In genomic region chr1:22702255-22702654, GRCh38 we compare ENCODE assay signal across 18 cellular contexts. TPM values are rescaled to one million over a fixed set of nuclear protein-coding genes. Genes with fewer than 3 reads are reported as not detected.
"Had no signal": no experiment of that assay in that cellular context is flagged by ENCODE, and none has a peak within 500 bp of the region (broad histone marks: within the 10 kb centered on the region; RNA-seq: fewer than 3 reads in every experiment).

No MANE protein-coding gene starts in this region.

- H3K9me3 Mint-ChIP-seq: activated naive CD8-positive, alpha-beta T cell treated with anti-CD3 and anti-CD28 coated beads for 36 hours; dendritic cell treated with granulocyte-macrophage colony-stimulating factor and Interleukin-4, amounts not matched to agents 40 ng/mL and 50 ng/mL, for 4 days; effector memory CD8-positive, alpha-beta T cell; mesothelial cell of epicardium; T-helper 2 cell treated with Interferon-gamma antibody and Interleukin-4, amounts not matched to agents 5 μg/mL and 100 μg/mL, for 36 hours had no signal

- H3K4me1 ChIP-seq: sigmoid colon had no signal

- H3K4me3 ChIP-seq: lung, sigmoid colon had no signal

- H3K27me3 ChIP-seq: sigmoid colon had no signal

- FAIRE-seq: islet of Langerhans, TTC549 had no signal

- H3K27ac Mint-ChIP-seq: activated naive CD8-positive, alpha-beta T cell treated with anti-CD3 and anti-CD28 coated beads for 36 hours; dendritic cell treated with granulocyte-macrophage colony-stimulating factor and Interleukin-4, amounts not matched to agents 40 ng/mL and 50 ng/mL, for 4 days; effector memory CD8-positive, alpha-beta T cell; mesothelial cell of epicardium; naive thymus-derived CD4-positive, alpha-beta T cell; stimulated activated naive B cell treated with anti-CD40 and anti-IgM and Interleukin-4, amounts not matched to agents 10 μg/mL and 1 μg/mL and 100 μg/mL, for 72 hours; T-helper 2 cell treated with Interferon-gamma antibody and Interleukin-4, amounts not matched to agents 5 μg/mL and 100 μg/mL, for 36 hours had no signal

- H3K36me3 ChIP-seq: sigmoid colon had no signal

- H3K4me3 Mint-ChIP-seq: activated naive CD8-positive, alpha-beta T cell treated with anti-CD3 and anti-CD28 coated beads for 36 hours; dendritic cell treated with granulocyte-macrophage colony-stimulating factor and Interleukin-4, amounts not matched to agents 40 ng/mL and 50 ng/mL, for 4 days; effector memory CD8-positive, alpha-beta T cell; mesothelial cell of epicardium; naive thymus-derived CD4-positive, alpha-beta T cell; stimulated activated naive B cell treated with anti-CD40 and anti-IgM and Interleukin-4, amounts not matched to agents 10 μg/mL and 1 μg/mL and 100 μg/mL, for 72 hours; T-helper 2 cell treated with Interferon-gamma antibody and Interleukin-4, amounts not matched to agents 5 μg/mL and 100 μg/mL, for 36 hours had no signal

- ATAC-seq: effector memory CD8-positive, alpha-beta T cell; left cardiac atrium; naive thymus-derived CD4-positive, alpha-beta T cell; stimulated activated naive B cell treated with anti-CD40 and anti-IgM and Interleukin-4, amounts not matched to agents 10 μg/mL and 1 μg/mL and 100 μg/mL, for 72 hours had no signal

- H3K36me3 Mint-ChIP-seq: activated naive CD8-positive, alpha-beta T cell treated with anti-CD3 and anti-CD28 coated beads for 36 hours; mesothelial cell of epicardium; naive thymus-derived CD4-positive, alpha-beta T cell; stimulated activated naive B cell treated with anti-CD40 and anti-IgM and Interleukin-4, amounts not matched to agents 10 μg/mL and 1 μg/mL and 100 μg/mL, for 72 hours had no signal

- H3K27ac ChIP-seq: epithelial cell of prostate, sigmoid colon had no signal

- H3K9me3 ChIP-seq: sigmoid colon had no signal

- DNase-seq: activated CD4-positive, alpha-beta T cell treated with anti-CD3 and anti-CD28 coated beads, Interleukin-2, amount 50 U/mL, for 4 hours; activated naive CD8-positive, alpha-beta T cell treated with anti-CD3 and anti-CD28 coated beads for 36 hours; amniotic stem cell; effector memory CD8-positive, alpha-beta T cell; foreskin fibroblast; hippocampal formation; left cardiac atrium; naive thymus-derived CD4-positive, alpha-beta T cell; sigmoid colon; stimulated activated naive B cell treated with anti-CD40 and anti-IgM and Interleukin-4, amounts not matched to agents 10 μg/mL and 1 μg/mL and 100 μg/mL, for 72 hours had no signal

- H3K4me1 Mint-ChIP-seq: activated naive CD8-positive, alpha-beta T cell treated with anti-CD3 and anti-CD28 coated beads for 36 hours; naive thymus-derived CD4-positive, alpha-beta T cell; stimulated activated naive B cell treated with anti-CD40 and anti-IgM and Interleukin-4, amounts not matched to agents 10 μg/mL and 1 μg/mL and 100 μg/mL, for 72 hours had no signal

RNA-seq across cellular contexts. Expression of gene EPHB2, which starts 8.4 kb away (rescaled TPM):
- polyA plus RNA-seq: naive thymus-derived CD4-positive, alpha-beta T cell had no signal

RNA-seq across cellular contexts. Expression of gene C1QB, which starts 49.2 kb away (rescaled TPM):
- total RNA-seq: activated naive CD8-positive, alpha-beta T cell treated with anti-CD3 and anti-CD28 coated beads for 36 hours; glomerular endothelial cell; mesothelial cell of epicardium had no signal
- polyA plus RNA-seq: naive thymus-derived CD4-positive, alpha-beta T cell had no signal

RNA-seq across cellular contexts. Expression of gene C1QC, which starts 58.8 kb away (rescaled TPM):
- total RNA-seq: activated naive CD8-positive, alpha-beta T cell treated with anti-CD3 and anti-CD28 coated beads for 36 hours; glomerular endothelial cell; mesothelial cell of epicardium had no signal
- polyA plus RNA-seq: naive thymus-derived CD4-positive, alpha-beta T cell had no signal
